Comparison of ENCODE assay signal across 30 cellular contexts in the genomic region with DNA sequence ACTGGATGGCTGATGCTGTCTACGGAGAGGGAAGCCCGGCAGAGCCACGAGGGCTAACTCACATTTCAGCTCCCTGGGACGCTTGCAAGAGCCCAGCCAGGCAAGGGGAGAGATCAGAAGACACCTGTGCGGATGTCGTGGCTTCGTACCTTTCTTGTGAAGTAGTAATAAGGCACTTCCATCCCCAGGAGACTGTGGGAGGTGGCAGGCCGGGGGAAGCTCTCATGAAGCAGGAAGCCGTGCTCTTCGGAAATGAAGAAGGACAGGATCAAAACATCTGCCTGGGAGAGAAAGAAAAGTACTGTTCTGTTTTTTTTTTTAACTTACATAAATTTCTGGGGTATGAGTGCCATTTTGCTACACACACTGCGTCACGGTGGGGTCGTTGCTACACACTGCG. TPM values are rescaled to one million over a fixed set of nuclear protein-coding genes. Genes with fewer than 3 reads are reported as not detected.
"Had no signal": no experiment of that assay in that cellular context is flagged by ENCODE, and none has a peak within 500 bp of the region (broad histone marks: within the 10 kb centered on the region; RNA-seq: fewer than 3 reads in every experiment).

No MANE protein-coding gene starts in this region.

- H3K9me3 Mint-ChIP-seq: activated CD4-positive, alpha-beta memory T cell treated with anti-CD3 and anti-CD28 coated beads, Interleukin-2, amount 10 ng/mL, durations not matched to agents 7 days and 5 days; activated CD4-positive, alpha-beta T cell treated with anti-CD3 and anti-CD28 coated beads, Interleukin-2, amount 10 ng/mL, durations not matched to agents 7 days and 5 days; dendritic cell treated with granulocyte-macrophage colony-stimulating factor and Interleukin-4, amounts not matched to agents 40 ng/mL and 50 ng/mL, for 4 days; nephron progenitor cell; WTC11 had no signal

- H3K9me3 ChIP-seq: ascending aorta, esophagus squamous epithelium, mucosa of descending colon, neutrophil, ovary, SK-N-SH, testis, transverse colon had no signal

- H3K4me1 ChIP-seq: ascending aorta, testis, transverse colon had no signal

- ATAC-seq: activated CD8-positive, alpha-beta memory T cell treated with anti-CD3 and anti-CD28 coated beads, Interleukin-2, amount 10 ng/mL, durations not matched to agents 7 days and 5 days; left ventricle myocardium superior; mucosa of descending colon; sciatic nerve; stimulated activated naive CD8-positive, alpha-beta T cell treated with anti-CD3 and anti-CD28 coated beads, Interleukin-15, Interleukin-2, amounts not matched to agents 100 U/mL and 50 U/mL, for 24 hours; WTC11 had no signal

- H3K27ac ChIP-seq: ascending aorta, brain microvascular endothelial cell, epithelial cell of prostate, neutrophil, ovary, skin epidermis, testis, transverse colon had no signal

- DNase-seq: activated CD4-positive, alpha-beta memory T cell treated with anti-CD3 and anti-CD28 coated beads, Interleukin-2, amount 10 ng/mL, durations not matched to agents 7 days and 5 days; activated CD4-positive, alpha-beta T cell treated with anti-CD3 and anti-CD28 coated beads for 1 hour; activated CD4-positive, alpha-beta T cell treated with anti-CD3 and anti-CD28 coated beads, Interleukin-2, amount 10 ng/mL, durations not matched to agents 7 days and 5 days; activated CD8-positive, alpha-beta memory T cell treated with anti-CD3 and anti-CD28 coated beads, Interleukin-2, amount 10 ng/mL, durations not matched to agents 7 days and 5 days; activated effector memory CD4-positive, alpha-beta T cell treated with Interleukin-2 at 50 U/mL for 16 hours; activated naive CD4-positive, alpha-beta T cell treated with anti-CD3 and anti-CD28 coated beads, Interleukin-2, amount 50 U/mL, for 16 hours; activated T-cell treated with anti-CD3 and anti-CD28 coated beads, Interleukin-2, amount 50 U/mL, for 48 hours; brain microvascular endothelial cell; esophagus squamous epithelium; foreskin melanocyte; left ventricle myocardium superior; mucosa of descending colon; nephron progenitor cell; ovary; SK-N-SH; stimulated activated CD4-positive, alpha-beta T cell treated with anti-CD3 and anti-CD28 coated beads, Interleukin-12 subunit alpha, Interleukin-12 subunit beta, amount 100 ng/mL, for 4 hours; stimulated activated CD4-positive, alpha-beta T cell treated with anti-CD3 and anti-CD28 coated beads, Interleukin-4, amount 100 ng/mL, for 1 hour; stimulated activated naive CD8-positive, alpha-beta T cell treated with anti-CD3 and anti-CD28 coated beads, Interleukin-15, Interleukin-2, amounts not matched to agents 100 U/mL and 50 U/mL, for 24 hours; SW 1271; T-helper 2 cell; testis; transverse colon had no signal

- H3K27me3 Mint-ChIP-seq: activated CD4-positive, alpha-beta memory T cell treated with anti-CD3 and anti-CD28 coated beads, Interleukin-2, amount 10 ng/mL, durations not matched to agents 7 days and 5 days; activated CD4-positive, alpha-beta T cell treated with anti-CD3 and anti-CD28 coated beads, Interleukin-2, amount 10 ng/mL, durations not matched to agents 7 days and 5 days; activated CD8-positive, alpha-beta memory T cell treated with anti-CD3 and anti-CD28 coated beads, Interleukin-2, amount 10 ng/mL, durations not matched to agents 7 days and 5 days; dendritic cell treated with granulocyte-macrophage colony-stimulating factor and Interleukin-4, amounts not matched to agents 40 ng/mL and 50 ng/mL, for 4 days; progenitor cell of endocrine pancreas had no signal

- H3K4me3 Mint-ChIP-seq: activated CD4-positive, alpha-beta memory T cell treated with anti-CD3 and anti-CD28 coated beads, Interleukin-2, amount 10 ng/mL, durations not matched to agents 7 days and 5 days; activated CD4-positive, alpha-beta T cell treated with anti-CD3 and anti-CD28 coated beads, Interleukin-2, amount 10 ng/mL, durations not matched to agents 7 days and 5 days; activated CD8-positive, alpha-beta memory T cell treated with anti-CD3 and anti-CD28 coated beads, Interleukin-2, amount 10 ng/mL, durations not matched to agents 7 days and 5 days; dendritic cell treated with granulocyte-macrophage colony-stimulating factor and Interleukin-4, amounts not matched to agents 40 ng/mL and 50 ng/mL, for 4 days; nephron progenitor cell; WTC11 had no signal

- H3K27ac Mint-ChIP-seq: activated CD4-positive, alpha-beta memory T cell treated with anti-CD3 and anti-CD28 coated beads, Interleukin-2, amount 10 ng/mL, durations not matched to agents 7 days and 5 days; activated CD8-positive, alpha-beta memory T cell treated with anti-CD3 and anti-CD28 coated beads, Interleukin-2, amount 10 ng/mL, durations not matched to agents 7 days and 5 days; dendritic cell treated with granulocyte-macrophage colony-stimulating factor and Interleukin-4, amounts not matched to agents 40 ng/mL and 50 ng/mL, for 4 days; progenitor cell of endocrine pancreas; WTC11 had no signal

- H3K4me3 ChIP-seq: ascending aorta, esophagus squamous epithelium, mucosa of descending colon, ovary, skin epidermis, testis, transverse colon had no signal

- H3K27me3 ChIP-seq: ascending aorta, brain microvascular endothelial cell, esophagus squamous epithelium, neutrophil, ovary, testis, transverse colon had no signal

- H3K36me3 ChIP-seq: neutrophil, ovary had no signal

RNA-seq across cellular contexts. Expression of a gene that starts 28.4 kb away (rescaled TPM):
- total RNA-seq: progenitor cell of endocrine pancreas had no signal
